Comparison of ENCODE assay signal across 24 cellular contexts in genomic region chr9:99150456-99151171, GRCh38. TPM values are rescaled to one million over a fixed set of nuclear protein-coding genes. Genes with fewer than 3 reads are reported as not detected.
DNase-seq lines count a peak whose midpoint lies in the region; ATAC-seq and TF ChIP-seq lines count a peak whose summit lies in the region.
"Had no signal": no experiment of that assay in that cellular context is flagged by ENCODE, and none has a peak within 500 bp of the region (broad histone marks: within the 10 kb centered on the region; RNA-seq: fewer than 3 reads in every experiment).

No MANE protein-coding gene starts in this region.

- no peak for TF ChIP-seq CTCF in activated CD8-positive, alpha-beta T cell treated with anti-CD3 and anti-CD28 coated beads for 36 hours (IDR thresholded peaks at IDR 0.05)

- no peaks in the 10 kb centered on the region for H3K27me3 ChIP-seq in naive thymus-derived CD4-positive, alpha-beta T cell (ENCODE audit: control insufficient read depth in 2 of 2, insufficient read depth in 2 of 2, low read length in 2 of 2)
- H3K27me3 ChIP-seq: esophagus muscularis mucosa, gastroesophageal sphincter, neural progenitor cell, sigmoid colon had no signal

- peaks cover 6 to 15% of the 10 kb centered on the region in 2 donors for H3K4me1 ChIP-seq in naive thymus-derived CD4-positive, alpha-beta T cell (ENCODE audit: control insufficient read depth in 2 of 2, insufficient read depth in 2 of 2, low read length in 2 of 2)
- H3K4me1 ChIP-seq: esophagus muscularis mucosa, gastroesophageal sphincter, sigmoid colon had no signal

- intact Hi-C loops in activated CD4-positive, alpha-beta T cell treated with anti-CD3 and anti-CD28 coated beads, Interleukin-2, amount 10 ng/mL, durations not matched to agents 24 days and 14 days (cut with micrococcal nuclease), result no loop called here
- intact Hi-C loops in activated CD8-positive, alpha-beta T cell treated with anti-CD3 and anti-CD28 coated beads for 36 hours (cut with micrococcal nuclease), result loop anchor here (5.0 kb wide), 1 partner anchor 33 kb away; no protein-coding TSS in a partner anchor
- intact Hi-C loops in naive thymus-derived CD4-positive, alpha-beta T cell (cut with micrococcal nuclease), result no loop called here

- POLR2A ChIA-PET in activated CD8-positive, alpha-beta T cell treated with anti-CD3 and anti-CD28 coated beads for 36 hours (lab: Charles Lee), result interaction anchor here (0.6 to 1.3 kb wide), 5 partner anchors 11 to 152 kb away, joined by 3 read pairs; no protein-coding TSS in a partner anchor
- POLR2A ChIA-PET in naive thymus-derived CD4-positive, alpha-beta T cell (lab: Charles Lee), result interaction anchor here (0.8 to 1.1 kb wide), 4 partner anchors 9 to 71 kb away, joined by 3 to 8 read pairs (median 4); partner anchors contain the start of gene ALG2

- DNase-seq in activated CD4-positive, alpha-beta T cell treated with anti-CD3 and anti-CD28 coated beads, Interleukin-2, amount 10 ng/mL, durations not matched to agents 24 days and 14 days, result peak; percentile 68
- DNase-seq in activated CD4-positive, alpha-beta T cell treated with anti-CD3 and anti-CD28 coated beads, Interleukin-2, amount 50 U/mL, for 48 hours, result no peak
- DNase-seq in activated CD8-positive, alpha-beta T cell treated with anti-CD3 and anti-CD28 coated beads for 36 hours, result no peak
- peak in 7 of 9 donors; percentile 40 to 83 (median 70) for DNase-seq in naive thymus-derived CD4-positive, alpha-beta T cell
- no peak for DNase-seq in NCI-H82 treated with DMSO at 0.1 percent for 48 hours (lab: John Stamatoyannopoulos, UW; ENCODE audit: unreplicated experiment)
- DNase-seq in iPS-NIHi7 (ENCODE audit: extremely low spot score), result no peak
- DNase-seq: activated CD8-positive, alpha-beta memory T cell treated with anti-CD3 and anti-CD28 coated beads, Interleukin-2, amount 50 U/mL, for 4 hours; effector CD4-positive, alpha-beta T cell; HCEC 1CT; hypothalamus; islet precursor cell; KG1; NCI-H1105 treated with DMSO at 0.1 percent for 48 hours; NCI-H510A treated with DMSO at 0.1 percent for 48 hours; sigmoid colon; stimulated activated CD8-positive, alpha-beta memory T cell treated with anti-CD3 and anti-CD28 coated beads, Interleukin-4, amount 100 ng/mL, for 48 hours; substantia nigra had no signal

- no peaks in the 10 kb centered on the region for H3K9me3 ChIP-seq in KOPT-K1 (ENCODE audit: insufficient read depth, low read length, poor library complexity, severe bottlenecking)
- H3K9me3 ChIP-seq in naive thymus-derived CD4-positive, alpha-beta T cell (ENCODE audit: control insufficient read depth in 2 of 3, low read length in 3 of 3), result no peaks in the 10 kb centered on the region
- H3K9me3 ChIP-seq: esophagus muscularis mucosa, gastroesophageal sphincter, sigmoid colon had no signal

- H3K36me3 Mint-ChIP-seq in activated CD4-positive, alpha-beta T cell treated with anti-CD3 and anti-CD28 coated beads, Interleukin-2, amount 10 ng/mL, durations not matched to agents 24 days and 14 days (ENCODE audit: low read depth), result peaks cover 53% of the 10 kb centered on the region
- peaks cover 41% of the 10 kb centered on the region for H3K36me3 Mint-ChIP-seq in activated CD8-positive, alpha-beta T cell treated with anti-CD3 and anti-CD28 coated beads for 36 hours (ENCODE audit: low read depth)
- H3K36me3 Mint-ChIP-seq in naive thymus-derived CD4-positive, alpha-beta T cell, result peaks cover 23 to 58% (median 47%) of the 10 kb centered on the region in 5 donors

- H3K27ac ChIP-seq in KOPT-K1 (ENCODE audit: low read depth, low read length, poor library complexity, severe bottlenecking), result peak overlapping the region; percentile 34
- H3K27ac ChIP-seq in naive thymus-derived CD4-positive, alpha-beta T cell (ENCODE audit: low read depth, low read length), result peak overlapping the region; percentile 53
- H3K27ac ChIP-seq: esophagus muscularis mucosa, gastroesophageal sphincter, neural progenitor cell, RWPE1, sigmoid colon, SK-N-MC had no signal

- peaks cover 3% of the 10 kb centered on the region for H3K27me3 Mint-ChIP-seq in activated CD4-positive, alpha-beta T cell treated with anti-CD3 and anti-CD28 coated beads, Interleukin-2, amount 10 ng/mL, durations not matched to agents 24 days and 14 days
- H3K27me3 Mint-ChIP-seq in activated CD8-positive, alpha-beta T cell treated with anti-CD3 and anti-CD28 coated beads for 36 hours, result no peaks in the 10 kb centered on the region
- peaks cover 0 to 6% (median 0%) of the 10 kb centered on the region in 5 donors for H3K27me3 Mint-ChIP-seq in naive thymus-derived CD4-positive, alpha-beta T cell

- peaks cover 20% of the 10 kb centered on the region for H3K4me1 Mint-ChIP-seq in activated CD4-positive, alpha-beta T cell treated with anti-CD3 and anti-CD28 coated beads, Interleukin-2, amount 10 ng/mL, durations not matched to agents 24 days and 14 days
- peaks cover 42% of the 10 kb centered on the region for H3K4me1 Mint-ChIP-seq in activated CD8-positive, alpha-beta T cell treated with anti-CD3 and anti-CD28 coated beads for 36 hours (ENCODE audit: low read depth)
- H3K4me1 Mint-ChIP-seq in naive thymus-derived CD4-positive, alpha-beta T cell, result peaks cover 14 to 53% (median 32%) of the 10 kb centered on the region in 7 donors
- H3K4me1 Mint-ChIP-seq: neural progenitor cell had no signal

- CTCF ChIA-PET in activated CD8-positive, alpha-beta T cell treated with anti-CD3 and anti-CD28 coated beads for 36 hours (lab: Charles Lee), result interaction anchor here (0.8 to 3.0 kb wide), 14 partner anchors 9 to 303 kb away, joined by 3 to 26 read pairs (median 5); no protein-coding TSS in a partner anchor
- CTCF ChIA-PET in naive thymus-derived CD4-positive, alpha-beta T cell (lab: Charles Lee), result interaction anchor here (0.7 to 1.5 kb wide), 9 partner anchors 9 to 1287 kb away, joined by 3 to 9 read pairs (median 4); no protein-coding TSS in a partner anchor

- no peaks in the 10 kb centered on the region for H3K9me3 Mint-ChIP-seq in activated CD4-positive, alpha-beta T cell treated with anti-CD3 and anti-CD28 coated beads, Interleukin-2, amount 10 ng/mL, durations not matched to agents 24 days and 14 days
- no peaks in the 10 kb centered on the region for H3K9me3 Mint-ChIP-seq in activated CD8-positive, alpha-beta T cell treated with anti-CD3 and anti-CD28 coated beads for 36 hours
- H3K9me3 Mint-ChIP-seq in naive thymus-derived CD4-positive, alpha-beta T cell, result no peaks in the 10 kb centered on the region
- H3K9me3 Mint-ChIP-seq: neural progenitor cell had no signal

- no peak overlapping the region for H3K4me3 ChIP-seq in naive thymus-derived CD4-positive, alpha-beta T cell (ENCODE audit: low read length)
- H3K4me3 ChIP-seq: esophagus muscularis mucosa, gastroesophageal sphincter, neural progenitor cell, sigmoid colon, SK-N-MC had no signal

- no peak overlapping the region for H3K27ac Mint-ChIP-seq in activated CD4-positive, alpha-beta T cell treated with anti-CD3 and anti-CD28 coated beads, Interleukin-2, amount 10 ng/mL, durations not matched to agents 24 days and 14 days
- H3K27ac Mint-ChIP-seq in activated CD8-positive, alpha-beta T cell treated with anti-CD3 and anti-CD28 coated beads for 36 hours, result peak overlapping the region; percentile 55
- peak overlapping the region in 8 of 9 donors; percentile 38 to 96 (median 85) for H3K27ac Mint-ChIP-seq in naive thymus-derived CD4-positive, alpha-beta T cell
- H3K27ac Mint-ChIP-seq: neural progenitor cell had no signal

- H3K36me3 ChIP-seq in KOPT-K1 (ENCODE audit: insufficient read depth, low read length), result peaks cover 50% of the 10 kb centered on the region
- H3K36me3 ChIP-seq in naive thymus-derived CD4-positive, alpha-beta T cell (ENCODE audit: control insufficient read depth in 2 of 3, insufficient read depth in 3 of 3, low read length in 3 of 3), result peaks cover 0 to 40% (median 34%) of the 10 kb centered on the region in 3 experiments

- H3K4me3 Mint-ChIP-seq in activated CD4-positive, alpha-beta T cell treated with anti-CD3 and anti-CD28 coated beads, Interleukin-2, amount 10 ng/mL, durations not matched to agents 24 days and 14 days, result no peak overlapping the region
- H3K4me3 Mint-ChIP-seq in activated CD8-positive, alpha-beta T cell treated with anti-CD3 and anti-CD28 coated beads for 36 hours, result peak overlapping the region; percentile 32
- peak overlapping the region; percentile 6 to 73 (median 56) for H3K4me3 Mint-ChIP-seq in naive thymus-derived CD4-positive, alpha-beta T cell
- H3K4me3 Mint-ChIP-seq: neural progenitor cell had no signal

- ATAC-seq in activated CD8-positive, alpha-beta T cell treated with anti-CD3 and anti-CD28 coated beads for 36 hours, result peak; percentile 90
- ATAC-seq in naive thymus-derived CD4-positive, alpha-beta T cell, result peak; percentile 95
- ATAC-seq in HG03045 (IDR thresholded peaks at IDR 0.05; ENCODE audit: unreplicated experiment), result no peak
- ATAC-seq: gastroesophageal sphincter had no signal

RNA-seq across cellular contexts. Expression of gene TGFBR1, which starts 45.7 kb away (rescaled TPM):
- total RNA-seq in activated CD4-positive, alpha-beta T cell treated with anti-CD3 and anti-CD28 coated beads, Interleukin-2, amount 10 ng/mL, durations not matched to agents 24 days and 14 days, result 29.7 and 35.3 TPM in 2 replicates
- 10 to 100 TPM; 34.3 to 36.5 TPM for total RNA-seq in activated CD8-positive, alpha-beta T cell treated with anti-CD3 and anti-CD28 coated beads for 36 hours
- 10 to 100 TPM; 20.6 to 95.5 (median 29.5) TPM for total RNA-seq in naive thymus-derived CD4-positive, alpha-beta T cell
- polyA plus RNA-seq in naive thymus-derived CD4-positive, alpha-beta T cell, result 10 to 100 TPM; 18.3 to 22.0 TPM

Comparison
In these comparisons a context has a peak if more than half of its experiments do, and no peak if none do; other contexts are left out.
1. DNase-seq: peak in activated CD4-positive, alpha-beta T cell treated with anti-CD3 and anti-CD28 coated beads, Interleukin-2, amount 10 ng/mL, durations not matched to agents 24 days and 14 days (single experiment) and naive thymus-derived CD4-positive, alpha-beta T cell (7 of 9); none in activated CD4-positive, alpha-beta T cell treated with anti-CD3 and anti-CD28 coated beads, Interleukin-2, amount 50 U/mL, for 48 hours (0 of 2), activated CD8-positive, alpha-beta T cell treated with anti-CD3 and anti-CD28 coated beads for 36 hours (single experiment), NCI-H82 treated with DMSO at 0.1 percent for 48 hours (single experiment) and iPS-NIHi7 (single experiment).